ENCODE assay signal across 19 cellular contexts in the genomic region with DNA sequence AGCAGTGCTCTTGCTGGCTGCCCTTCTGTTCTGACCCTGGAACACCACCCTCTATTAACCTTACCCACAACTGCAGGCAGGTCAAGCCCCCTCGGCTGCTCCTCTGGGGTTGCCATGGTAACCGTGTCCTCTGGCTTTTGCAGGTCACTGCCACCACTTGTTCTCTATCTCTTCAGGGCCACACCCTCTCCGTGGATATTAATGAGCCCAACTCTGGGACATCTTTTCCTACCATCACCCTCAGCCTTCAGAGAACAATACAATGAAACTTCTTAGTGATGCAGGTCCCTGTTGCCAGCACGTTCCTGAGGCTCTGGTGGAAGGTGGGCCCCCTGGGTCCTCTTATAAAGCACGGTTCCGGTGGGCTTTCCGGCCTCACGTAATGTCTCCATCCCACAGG. TPM values are rescaled to one million over a fixed set of nuclear protein-coding genes. Genes with fewer than 3 reads are reported as not detected.
DNase-seq lines count a peak whose midpoint lies in the region; ATAC-seq and TF ChIP-seq lines count a peak whose summit lies in the region.
"Had no signal": no experiment of that assay in that cellular context is flagged by ENCODE, and none has a peak within 500 bp of the region (broad histone marks: within the 10 kb centered on the region; RNA-seq: fewer than 3 reads in every experiment).

No MANE protein-coding gene starts in this region.

- no peaks in the 10 kb centered on the region for H3K27me3 Mint-ChIP-seq in activated CD4-positive, alpha-beta T cell treated with anti-CD3 and anti-CD28 coated beads for 36 hours
- H3K27me3 Mint-ChIP-seq in activated T-helper 17 cell treated with anti-CD3 and anti-CD28 coated beads, Interleukin-2, amount 50 U/mL, for 72 hours = no peaks in the 10 kb centered on the region
- no peaks in the 10 kb centered on the region for H3K27me3 Mint-ChIP-seq in naive B cell
- H3K27me3 Mint-ChIP-seq in WTC11 (ENCODE audit: low read depth) = peaks cover 40% of the 10 kb centered on the region

- ATAC-seq in activated CD4-positive, alpha-beta T cell treated with anti-CD3 and anti-CD28 coated beads for 36 hours = no peak
- ATAC-seq in activated T-helper 17 cell treated with anti-CD3 and anti-CD28 coated beads, Interleukin-2, amount 50 U/mL, for 72 hours (replicated peaks) = no peak
- ATAC-seq in naive B cell (ENCODE audit: low read depth in 2 of 2) (no peak), HG02759 (IDR thresholded peaks at IDR 0.05; ENCODE audit: unreplicated experiment) (no peak), WTC11 (no peak)
- ATAC-seq: gastroesophageal sphincter, left colon had no signal

- H3K4me3 Mint-ChIP-seq in activated CD4-positive, alpha-beta T cell treated with anti-CD3 and anti-CD28 coated beads for 36 hours = no peak overlapping the region
- H3K4me3 Mint-ChIP-seq in activated T-helper 17 cell treated with anti-CD3 and anti-CD28 coated beads, Interleukin-2, amount 50 U/mL, for 72 hours = peak overlapping the region; percentile 100
- peak overlapping the region; percentile 10 to 100 (median 65) for H3K4me3 Mint-ChIP-seq in naive B cell
- no peak overlapping the region for H3K4me3 Mint-ChIP-seq in WTC11
- H3K4me3 Mint-ChIP-seq: H9, mesothelial cell of epicardium had no signal

- no peak for DNase-seq in activated CD4-positive, alpha-beta T cell treated with anti-CD3 and anti-CD28 coated beads for 36 hours
- no peak for DNase-seq in activated CD4-positive, alpha-beta T cell treated with anti-CD3 and anti-CD28 coated beads for 1 hour
- DNase-seq in ELF-1 (ENCODE audit: low read depth, low spot score) = peak; percentile 4
- DNase-seq in naive B cell = no peak
- no peak for DNase-seq in WTC11 (ENCODE audit: low spot score)
- no peak for DNase-seq in cardiac septum (ENCODE audit: low spot score)
- DNase-seq: BE2C, dorsolateral prefrontal cortex, H9, left colon, NCI-H146, NCI-H82, OCI-M1, Right ventricle myocardium superior, spleen had no signal

- intact Hi-C loops in activated CD4-positive, alpha-beta T cell treated with anti-CD3 and anti-CD28 coated beads for 36 hours (cut with DNase I, micrococcal nuclease) = no loop called here
- intact Hi-C loops in cardiac septum (cut with DNase I) = no loop called here

- peaks cover 85% of the 10 kb centered on the region for H3K4me1 Mint-ChIP-seq in activated CD4-positive, alpha-beta T cell treated with anti-CD3 and anti-CD28 coated beads for 36 hours
- H3K4me1 Mint-ChIP-seq in activated T-helper 17 cell treated with anti-CD3 and anti-CD28 coated beads, Interleukin-2, amount 50 U/mL, for 72 hours = peaks cover 68% of the 10 kb centered on the region
- H3K4me1 Mint-ChIP-seq in naive B cell (peaks cover 81 to 95% (median 87%) of the 10 kb centered on the region in 3 donors), WTC11 (peaks cover 10% of the 10 kb centered on the region)

- POLR2A ChIA-PET in activated CD4-positive, alpha-beta T cell treated with anti-CD3 and anti-CD28 coated beads for 36 hours (lab: Charles Lee) = no interaction called here
- POLR2A ChIA-PET in WTC11 (lab: Charles Lee) = no interaction called here

- H3K36me3 Mint-ChIP-seq in activated CD4-positive, alpha-beta T cell treated with anti-CD3 and anti-CD28 coated beads for 36 hours (ENCODE audit: low read depth) = peaks cover 41% of the 10 kb centered on the region
- H3K36me3 Mint-ChIP-seq in activated T-helper 17 cell treated with anti-CD3 and anti-CD28 coated beads, Interleukin-2, amount 50 U/mL, for 72 hours (ENCODE audit: low read depth) = peaks cover 86% of the 10 kb centered on the region
- peaks cover 18 to 28% of the 10 kb centered on the region in 2 donors for H3K36me3 Mint-ChIP-seq in naive B cell
- H3K36me3 Mint-ChIP-seq in WTC11 = no peaks in the 10 kb centered on the region
- H3K36me3 Mint-ChIP-seq: mesothelial cell of epicardium had no signal

- CTCF ChIA-PET in activated CD4-positive, alpha-beta T cell treated with anti-CD3 and anti-CD28 coated beads for 36 hours (lab: Charles Lee) = no interaction called here
- CTCF ChIA-PET in WTC11 (lab: Charles Lee) = no interaction called here

- peak overlapping the region; percentile 33 for H3K27ac Mint-ChIP-seq in activated CD4-positive, alpha-beta T cell treated with anti-CD3 and anti-CD28 coated beads for 36 hours
- H3K27ac Mint-ChIP-seq in activated T-helper 17 cell treated with anti-CD3 and anti-CD28 coated beads, Interleukin-2, amount 50 U/mL, for 72 hours = peak overlapping the region; percentile 22
- H3K27ac Mint-ChIP-seq in naive B cell = peak overlapping the region in 4 of 6 donors; percentile 6 to 99 (median 66)
- no peak overlapping the region for H3K27ac Mint-ChIP-seq in WTC11
- H3K27ac Mint-ChIP-seq: H9, mesothelial cell of epicardium had no signal

- TF ChIP-seq CTCF in WTC11 (IDR thresholded peaks at IDR 0.05) = no peak

- no peaks in the 10 kb centered on the region for H3K9me3 Mint-ChIP-seq in activated CD4-positive, alpha-beta T cell treated with anti-CD3 and anti-CD28 coated beads for 36 hours (ENCODE audit: low read depth)
- no peaks in the 10 kb centered on the region for H3K9me3 Mint-ChIP-seq in activated T-helper 17 cell treated with anti-CD3 and anti-CD28 coated beads, Interleukin-2, amount 50 U/mL, for 72 hours
- H3K9me3 Mint-ChIP-seq in naive B cell (peaks cover 0 to 2% (median 0%) of the 10 kb centered on the region in 7 donors), WTC11 (peaks cover 3% of the 10 kb centered on the region; the same call in 1 of the 2 replicates)
- H3K9me3 Mint-ChIP-seq: H9, mesothelial cell of epicardium had no signal

TF ChIP-seq in WTC11, 78 proteins besides CTCF, POLR2A, EP300 and RAD21:
- TF ChIP-seq NR1H2 (CRISPR knock-in tag; IDR thresholded peaks at IDR 0.05) (no peak), CREB1 (CRISPR knock-in tag; IDR thresholded peaks at IDR 0.05) (no peak), ZNF219 (CRISPR knock-in tag; IDR thresholded peaks at IDR 0.05; ENCODE audit: borderline replicate concordance) (no peak), TP53 (CRISPR knock-in tag; IDR thresholded peaks at IDR 0.05) (no peak), TCF7 (CRISPR knock-in tag; IDR thresholded peaks at IDR 0.05; ENCODE audit: low read depth) (no peak), GTF2I (CRISPR knock-in tag; conservative IDR thresholded peaks at IDR 0.05) (no peak), PRRX2 (CRISPR knock-in tag; IDR thresholded peaks at IDR 0.05) (no peak), RORB (CRISPR knock-in tag; IDR thresholded peaks at IDR 0.05) (no peak), GRHL2 (CRISPR knock-in tag; IDR thresholded peaks at IDR 0.05; ENCODE audit: insufficient replicate concordance, severe bottlenecking) (no peak), NFATC4 (CRISPR knock-in tag; IDR thresholded peaks at IDR 0.05) (no peak), ETV6 (CRISPR knock-in tag; IDR thresholded peaks at IDR 0.05) (no peak)
- TF ChIP-seq, protein P1, sequence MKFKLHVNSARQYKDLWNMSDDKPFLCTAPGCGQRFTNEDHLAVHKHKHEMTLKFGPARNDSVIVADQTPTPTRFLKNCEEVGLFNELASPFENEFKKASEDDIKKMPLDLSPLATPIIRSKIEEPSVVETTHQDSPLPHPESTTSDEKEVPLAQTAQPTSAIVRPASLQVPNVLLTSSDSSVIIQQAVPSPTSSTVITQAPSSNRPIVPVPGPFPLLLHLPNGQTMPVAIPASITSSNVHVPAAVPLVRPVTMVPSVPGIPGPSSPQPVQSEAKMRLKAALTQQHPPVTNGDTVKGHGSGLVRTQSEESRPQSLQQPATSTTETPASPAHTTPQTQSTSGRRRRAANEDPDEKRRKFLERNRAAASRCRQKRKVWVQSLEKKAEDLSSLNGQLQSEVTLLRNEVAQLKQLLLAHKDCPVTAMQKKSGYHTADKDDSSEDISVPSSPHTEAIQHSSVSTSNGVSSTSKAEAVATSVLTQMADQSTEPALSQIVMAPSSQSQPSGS (CRISPR knock-in tag; IDR thresholded peaks at IDR 0.05; ENCODE audit: borderline replicate concordance, low read depth) = no peak
- TF ChIP-seq, protein P2, sequence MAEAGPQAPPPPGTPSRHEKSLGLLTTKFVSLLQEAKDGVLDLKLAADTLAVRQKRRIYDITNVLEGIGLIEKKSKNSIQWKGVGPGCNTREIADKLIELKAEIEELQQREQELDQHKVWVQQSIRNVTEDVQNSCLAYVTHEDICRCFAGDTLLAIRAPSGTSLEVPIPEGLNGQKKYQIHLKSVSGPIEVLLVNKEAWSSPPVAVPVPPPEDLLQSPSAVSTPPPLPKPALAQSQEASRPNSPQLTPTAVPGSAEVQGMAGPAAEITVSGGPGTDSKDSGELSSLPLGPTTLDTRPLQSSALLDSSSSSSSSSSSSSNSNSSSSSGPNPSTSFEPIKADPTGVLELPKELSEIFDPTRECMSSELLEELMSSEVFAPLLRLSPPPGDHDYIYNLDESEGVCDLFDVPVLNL (CRISPR knock-in tag; IDR thresholded peaks at IDR 0.05; ENCODE audit: borderline replicate concordance, low read depth) = no peak
- TF ChIP-seq, protein P3, sequence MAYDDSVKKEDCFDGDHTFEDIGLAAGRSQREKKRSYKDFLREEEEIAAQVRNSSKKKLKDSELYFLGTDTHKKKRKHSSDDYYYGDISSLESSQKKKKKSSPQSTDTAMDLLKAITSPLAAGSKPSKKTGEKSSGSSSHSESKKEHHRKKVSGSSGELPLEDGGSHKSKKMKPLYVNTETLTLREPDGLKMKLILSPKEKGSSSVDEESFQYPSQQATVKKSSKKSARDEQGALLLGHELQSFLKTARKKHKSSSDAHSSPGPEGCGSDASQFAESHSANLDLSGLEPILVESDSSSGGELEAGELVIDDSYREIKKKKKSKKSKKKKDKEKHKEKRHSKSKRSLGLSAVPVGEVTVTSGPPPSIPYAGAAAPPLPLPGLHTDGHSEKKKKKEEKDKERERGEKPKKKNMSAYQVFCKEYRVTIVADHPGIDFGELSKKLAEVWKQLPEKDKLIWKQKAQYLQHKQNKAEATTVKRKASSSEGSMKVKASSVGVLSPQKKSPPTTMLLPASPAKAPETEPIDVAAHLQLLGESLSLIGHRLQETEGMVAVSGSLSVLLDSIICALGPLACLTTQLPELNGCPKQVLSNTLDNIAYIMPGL (CRISPR knock-in tag; IDR thresholded peaks at IDR 0.05) = no peak
TF ChIP-seq in WTC11: peak in this region for 0.

RNA-seq across cellular contexts. Expression of a gene that starts 30.8 kb away (rescaled TPM):
- 10 to 100 TPM; 19.6 to 19.7 TPM for total RNA-seq in activated CD4-positive, alpha-beta T cell treated with anti-CD3 and anti-CD28 coated beads for 36 hours
- total RNA-seq in activated T-helper 17 cell treated with anti-CD3 and anti-CD28 coated beads, Interleukin-2, amount 50 U/mL, for 72 hours = 10 to 100 TPM; 25.8 to 34.3 TPM
- polyA plus RNA-seq in naive B cell (ENCODE audit: low read depth in 6 of 6) = 10 to 100 TPM in 3 of 6 donors, 1 to 10 TPM in 3; 4.4 to 14.3 (median 9.7) TPM
- total RNA-seq in WTC11 (2021) (26.9 to 37.0 TPM (median 27.0 TPM) in 3 replicates), cardiac septum (1.9 TPM)

Comparison
In these comparisons a context has a peak if more than half of its experiments do, and no peak if none do; other contexts are left out.
1. H3K4me3 Mint-ChIP-seq: peak in activated T-helper 17 cell treated with anti-CD3 and anti-CD28 coated beads, Interleukin-2, amount 50 U/mL, for 72 hours (single experiment) and naive B cell (8 of 8); none in activated CD4-positive, alpha-beta T cell treated with anti-CD3 and anti-CD28 coated beads for 36 hours (single experiment) and WTC11 (single experiment).